In genomic region chr17:28882154-28882895, GRCh38 we compare ENCODE assay signal across 21 cellular contexts. TPM values are rescaled to one million over a fixed set of nuclear protein-coding genes. Genes with fewer than 3 reads are reported as not detected.
DNase-seq lines count a peak whose midpoint lies in the region; ATAC-seq, FAIRE-seq and TF ChIP-seq lines count a peak whose summit lies in the region.
"Had no signal": no experiment of that assay in that cellular context is flagged by ENCODE, and none has a peak within 500 bp of the region (broad histone marks: within the 10 kb centered on the region; RNA-seq: fewer than 3 reads in every experiment).

No MANE protein-coding gene starts in this region.

- CTCF ChIA-PET in K562 (lab: Yijun Ruan, JAX; ENCODE audit: low intra/inter-chr PET ratio): no interaction called here

- peaks cover 3% of the 10 kb centered on the region for H3K9me3 ChIP-seq in K562 (replicated peaks; ENCODE audit: control insufficient read depth, insufficient read depth, low read depth, low read length)
- no peaks in the 10 kb centered on the region for H3K9me3 ChIP-seq in neutrophil
- H3K9me3 ChIP-seq: BE2C, SJSA1 had no signal

- BruUV-seq in K562 (replicated peaks; lab: Mats Ljungman, UMichigan): no TSS peak

- intact Hi-C loops in K562 (cut with micrococcal nuclease): no loop called here

- H3K4me3 ChIP-seq in K562: no peak overlapping the region
- no peak overlapping the region for H3K4me3 ChIP-seq in neutrophil (ENCODE audit: low read depth in 1 of 2, low read length in 1 of 2)
- H3K4me3 ChIP-seq: PC-9, SJSA1 had no signal

- peaks cover 13 to 47% of the 10 kb centered on the region in 2 experiments; a peak in 4 of 5 replicates for H3K4me1 ChIP-seq in K562 (replicated peaks in 1 of 2; ENCODE audit: control insufficient read depth in 2 of 2, insufficient read depth in 2 of 2, low read length in 2 of 2)
- H3K4me1 ChIP-seq in neutrophil (ENCODE audit: control insufficient read depth in 1 of 2, insufficient read depth in 1 of 2, low read depth in 1 of 2, low read length in 1 of 2): peaks cover 0 to 2% of the 10 kb centered on the region in 2 experiments
- H3K4me1 ChIP-seq: BE2C had no signal

- no peak for TF ChIP-seq CTCF in K562 (IDR thresholded peaks at IDR 0.05 in 2 of 3, conservative IDR thresholded peaks at IDR 0.05 in 1 of 3; ENCODE audit: insufficient read depth in 2 of 3, low read depth in 1 of 3, low read length in 3 of 3)
- TF ChIP-seq CTCF in neutrophil (IDR thresholded peaks at IDR 0.05): no peak
- no peak for TF ChIP-seq CTCF in GM10266 (IDR thresholded peaks at IDR 0.05; ENCODE audit: control insufficient read depth, insufficient read depth, low read depth, missing control alignments)

- no peaks in the 10 kb centered on the region for H3K9me1 ChIP-seq in K562 (ENCODE audit: control insufficient read depth, insufficient read depth, low read length)

- TF ChIP-seq EP300 in K562 (IDR thresholded peaks at IDR 0.05; ENCODE audit: low read length): no peak

- H3K79me2 ChIP-seq in K562 (ENCODE audit: control insufficient read depth, insufficient read depth, low read length): no peaks in the 10 kb centered on the region

- no peak overlapping the region for H3K27ac ChIP-seq in K562 (ENCODE audit: extremely low read depth, low read depth, low read length)
- H3K27ac ChIP-seq in neutrophil: peak overlapping the region; percentile 46
- H3K27ac ChIP-seq: KMS-11, PC-9, SJSA1 had no signal

- no peak overlapping the region for H2AFZ ChIP-seq in K562 (ENCODE audit: low read depth, low read length)
- H2AFZ ChIP-seq: PC-9 had no signal

- FAIRE-seq in HTR-8/SVneo (lab: Jason Lieb, UNC): peak; percentile 38
- no peak for FAIRE-seq in K562 (lab: Jason Lieb, UNC)
- FAIRE-seq: D721Med, GM18507, H54 had no signal

- no peak for TF ChIP-seq POLR2A in K562 (conservative IDR thresholded peaks at IDR 0.05)

- H3K27me3 ChIP-seq in K562 (ENCODE audit: control insufficient read depth in 2 of 2, insufficient read depth in 2 of 2, low read length in 2 of 2) (no peaks in the 10 kb centered on the region), neutrophil (no peaks in the 10 kb centered on the region)
- H3K27me3 ChIP-seq: BE2C, SJSA1 had no signal

- no peaks in the 10 kb centered on the region; the same call in 1 of the 2 replicates for H4K20me1 ChIP-seq in K562 (replicated peaks; ENCODE audit: control insufficient read depth, insufficient read depth, low read length)

- WGBS in K562 (ENCODE audit: insufficient coverage, low coverage, missing lambda C conversion rate): 86% methylated on average over 18 of the region's 18 CpGs

- DNase-seq in HTR-8/SVneo (ENCODE audit: insufficient read length, low spot score): no peak
- no peak for DNase-seq in K562 (ENCODE audit: extremely low read depth in 1 of 4, low spot score in 3 of 4)
- DNase-seq in iPS-NIHi7 (ENCODE audit: extremely low spot score): no peak
- no peak for DNase-seq in GM10266 (ENCODE audit: extremely low spot score)
- DNase-seq: BE2C; IMR-90; MM.1S; NCI-H2029; NCI-H446 treated with DMSO at 0.1 percent for 48 hours; NCI-H526; NCI-H82; NK-92 treated with Interleukin-12 subunit alpha and Interleukin-12 subunit beta, amount 100 ng/mL, for 24 hours; PC-9; Right ventricle myocardium superior had no signal

- POLR2A ChIA-PET in K562 (lab: Yijun Ruan, JAX): interaction anchor here (0.6 to 4.3 kb wide), 15 partner anchors 10 to 171 kb away, joined by 3 to 29 read pairs (median 3); partner anchors contain the start of gene PROCA1

- H3K4me2 ChIP-seq in K562 (ENCODE audit: insufficient read depth, low read length): no peak overlapping the region
- H3K4me2 ChIP-seq: KMS-11, PC-9 had no signal

- no peak for TF ChIP-seq RAD21 in K562 (CRISPR knock-in tag; conservative IDR thresholded peaks at IDR 0.05 in 1 of 2, IDR thresholded peaks at IDR 0.05 in 1 of 2)

- in situ Hi-C loops in K562 (cut with MboI): no loop called here

- ATAC-seq in K562 (no peak), HG03439 (IDR thresholded peaks at IDR 0.05; ENCODE audit: unreplicated experiment) (no peak)

- H3K9ac ChIP-seq in K562 (ENCODE audit: insufficient read depth in 1 of 2, low read depth in 2 of 2, low read length in 2 of 2): peak overlapping the region in 1 of 2 experiments; percentile 86; a peak in 2 of 4 replicates
- H3K9ac ChIP-seq: KMS-11 had no signal

- H3K36me3 ChIP-seq in K562 (ENCODE audit: control insufficient read depth, insufficient read depth, low read length) (peaks cover 77% of the 10 kb centered on the region), neutrophil (peaks cover 100% of the 10 kb centered on the region)
- H3K36me3 ChIP-seq: BE2C had no signal

RNA-seq across cellular contexts. Expression of gene FLOT2, which starts 15.2 kb away (rescaled TPM):
- 71.3 and 104 TPM in 2 replicates for total RNA-seq in K562 (2011; cell fraction: chromatin; rRNA removed; ENCODE audit: low replicate concordance)
- total RNA-seq in K562 (2011; cell fraction: nucleolus; rRNA removed): 66.8 and 70.7 TPM in 2 replicates
- 69.2 and 74.4 TPM in 2 replicates for total RNA-seq in K562 (2011; cell fraction: nucleoplasm; rRNA removed)
- total RNA-seq in K562 (2014; rRNA removed): 41.7 and 47.7 TPM in 2 replicates
- total RNA-seq in K562 (2014; rRNA removed; fragmentation: Illumina TruSeq; extraction: Trizol): 22.8 and 28.5 TPM in 2 replicates
- total RNA-seq in K562 (2015; rRNA removed; fragmentation: Illumina TruSeq; extraction: Trizol): 38.1 and 40.6 TPM in 2 replicates
- total RNA-seq in K562 (2021): 138 and 143 TPM in 2 replicates
- 90.8 and 99.7 TPM in 2 replicates for polyA plus RNA-seq in K562 (2011; rRNA removed)
- polyA plus RNA-seq in K562 (2011; cell fraction: cytosol; rRNA removed): 118 and 151 TPM in 2 replicates
- polyA plus RNA-seq in K562 (2011; cell fraction: nucleus; rRNA removed): 86.5 and 110 TPM in 2 replicates
- 106 and 168 TPM in 2 replicates for polyA plus RNA-seq in K562 (2012)
- 87.8 and 95.5 TPM in 2 replicates for polyA plus RNA-seq in K562 (2014; fragmentation: Illumina TruSeq; extraction: Trizol)
- polyA plus RNA-seq in K562 (2014; fragmentation: Nextera tagmentation; extraction: Ambion mirVana): 10 to 100 TPM; 17.5 to 30.1 TPM
- polyA plus RNA-seq in K562 (2014; rRNA removed): 72.2 and 72.7 TPM in 2 replicates
- 114 and 143 TPM in 2 replicates for polyA minus RNA-seq in K562 (2011; rRNA and poly(A)+ RNA removed)
- 86.6 and 88.6 TPM in 2 replicates for polyA minus RNA-seq in K562 (2011; cell fraction: cytosol; rRNA and poly(A)+ RNA removed)
- polyA minus RNA-seq in K562 (2011; cell fraction: nucleus; rRNA and poly(A)+ RNA removed): 16.2 and 18.3 TPM in 2 replicates

RNA-seq across cellular contexts. Expression of gene DHRS13, which starts 20.6 kb away (rescaled TPM):
- total RNA-seq in K562 (2011; cell fraction: chromatin; rRNA removed; ENCODE audit: low replicate concordance): 64.4 and 82.9 TPM in 2 replicates
- total RNA-seq in K562 (2011; cell fraction: nucleolus; rRNA removed): 76.9 and 79.7 TPM in 2 replicates
- 79.7 and 82.1 TPM in 2 replicates for total RNA-seq in K562 (2011; cell fraction: nucleoplasm; rRNA removed)
- 52.3 and 56.7 TPM in 2 replicates for total RNA-seq in K562 (2014; rRNA removed)
- 21.5 and 25.2 TPM in 2 replicates for total RNA-seq in K562 (2014; rRNA removed; fragmentation: Illumina TruSeq; extraction: Trizol)
- total RNA-seq in K562 (2015; rRNA removed; fragmentation: Illumina TruSeq; extraction: Trizol): 31.2 and 33.5 TPM in 2 replicates
- total RNA-seq in K562 (2021): 39.5 and 42.4 TPM in 2 replicates
- polyA plus RNA-seq in K562 (2011; rRNA removed): 26.9 and 36.3 TPM in 2 replicates
- 40.5 and 70.4 TPM in 2 replicates for polyA plus RNA-seq in K562 (2011; cell fraction: cytosol; rRNA removed)
- 24.6 and 32.8 TPM in 2 replicates for polyA plus RNA-seq in K562 (2011; cell fraction: nucleus; rRNA removed)
- polyA plus RNA-seq in K562 (2012): 19.4 and 24.0 TPM in 2 replicates
- polyA plus RNA-seq in K562 (2014; fragmentation: Illumina TruSeq; extraction: Trizol): 30.2 and 32.3 TPM in 2 replicates
- under 1 TPM in 1 of 2 experiments, not detected in 1; 0.32 TPM for polyA plus RNA-seq in K562 (2014; fragmentation: Nextera tagmentation; extraction: Ambion mirVana)
- polyA plus RNA-seq in K562 (2014; rRNA removed): 44.9 and 53.3 TPM in 2 replicates
- 25.0 and 26.0 TPM in 2 replicates for polyA minus RNA-seq in K562 (2011; rRNA and poly(A)+ RNA removed)
- 14.7 and 20.7 TPM in 2 replicates for polyA minus RNA-seq in K562 (2011; cell fraction: cytosol; rRNA and poly(A)+ RNA removed)
- 16.6 and 16.9 TPM in 2 replicates for polyA minus RNA-seq in K562 (2011; cell fraction: nucleus; rRNA and poly(A)+ RNA removed)

RNA-seq across cellular contexts. Expression of gene ERAL1, which starts 27.5 kb away (rescaled TPM):
- 47.5 and 136 TPM in 2 replicates for total RNA-seq in K562 (2011; cell fraction: chromatin; rRNA removed; ENCODE audit: low replicate concordance)
- total RNA-seq in K562 (2011; cell fraction: nucleolus; rRNA removed): 90.7 and 91.3 TPM in 2 replicates
- total RNA-seq in K562 (2011; cell fraction: nucleoplasm; rRNA removed): 66.9 and 68.4 TPM in 2 replicates
- 65.2 and 82.2 TPM in 2 replicates for total RNA-seq in K562 (2014; rRNA removed)
- total RNA-seq in K562 (2014; rRNA removed; fragmentation: Illumina TruSeq; extraction: Trizol): 35.9 and 37.5 TPM in 2 replicates
- 42.2 and 44.8 TPM in 2 replicates for total RNA-seq in K562 (2015; rRNA removed; fragmentation: Illumina TruSeq; extraction: Trizol)
- total RNA-seq in K562 (2021): 97.5 and 98.3 TPM in 2 replicates
- polyA plus RNA-seq in K562 (2011; rRNA removed): 123 and 132 TPM in 2 replicates
- polyA plus RNA-seq in K562 (2011; cell fraction: cytosol; rRNA removed): 145 and 255 TPM in 2 replicates
- 106 and 137 TPM in 2 replicates for polyA plus RNA-seq in K562 (2011; cell fraction: nucleus; rRNA removed)
- polyA plus RNA-seq in K562 (2012): 90.4 and 103 TPM in 2 replicates
- polyA plus RNA-seq in K562 (2014; fragmentation: Illumina TruSeq; extraction: Trizol): 143 and 149 TPM in 2 replicates
- polyA plus RNA-seq in K562 (2014; fragmentation: Nextera tagmentation; extraction: Ambion mirVana): 100 to 1,000 TPM; 306 to 351 TPM
- polyA plus RNA-seq in K562 (2014; rRNA removed): 106 and 135 TPM in 2 replicates
- 74.6 and 135 TPM in 2 replicates for polyA minus RNA-seq in K562 (2011; rRNA and poly(A)+ RNA removed)
- 72.4 and 111 TPM in 2 replicates for polyA minus RNA-seq in K562 (2011; cell fraction: cytosol; rRNA and poly(A)+ RNA removed)
- polyA minus RNA-seq in K562 (2011; cell fraction: nucleus; rRNA and poly(A)+ RNA removed): 45.1 and 67.7 TPM in 2 replicates

RNA-seq across cellular contexts. Expression of gene FAM222B, which starts 39.7 kb away (rescaled TPM):
- total RNA-seq in K562 (2011; cell fraction: chromatin; rRNA removed; ENCODE audit: low replicate concordance): 115 and 118 TPM in 2 replicates
- 34.0 and 45.9 TPM in 2 replicates for total RNA-seq in K562 (2011; cell fraction: nucleolus; rRNA removed)
- total RNA-seq in K562 (2011; cell fraction: nucleoplasm; rRNA removed): 86.2 and 134 TPM in 2 replicates
- 7.4 and 14.0 TPM in 2 replicates for total RNA-seq in K562 (2014; rRNA removed)
- total RNA-seq in K562 (2014; rRNA removed; fragmentation: Illumina TruSeq; extraction: Trizol): 7.5 and 8.5 TPM in 2 replicates
- 8.5 TPM in 2 replicates for total RNA-seq in K562 (2015; rRNA removed; fragmentation: Illumina TruSeq; extraction: Trizol)
- total RNA-seq in K562 (2021): 31.1 and 32.9 TPM in 2 replicates
- polyA plus RNA-seq in K562 (2011; rRNA removed): 7.3 and 8.3 TPM in 2 replicates
- 11.9 and 18.3 TPM in 2 replicates for polyA plus RNA-seq in K562 (2011; cell fraction: cytosol; rRNA removed)
- 10.0 and 18.6 TPM in 2 replicates for polyA plus RNA-seq in K562 (2011; cell fraction: nucleus; rRNA removed)
- 21.1 and 26.3 TPM in 2 replicates for polyA plus RNA-seq in K562 (2012)
- 34.5 and 34.6 TPM in 2 replicates for polyA plus RNA-seq in K562 (2014; fragmentation: Illumina TruSeq; extraction: Trizol)
- polyA plus RNA-seq in K562 (2014; fragmentation: Nextera tagmentation; extraction: Ambion mirVana): 1 to 10 TPM; 4.0 to 6.7 TPM
- polyA plus RNA-seq in K562 (2014; rRNA removed): 10.9 TPM in 2 replicates
- polyA minus RNA-seq in K562 (2011; rRNA and poly(A)+ RNA removed): 17.9 and 18.4 TPM in 2 replicates
- 20.8 and 24.7 TPM in 2 replicates for polyA minus RNA-seq in K562 (2011; cell fraction: cytosol; rRNA and poly(A)+ RNA removed)
- polyA minus RNA-seq in K562 (2011; cell fraction: nucleus; rRNA and poly(A)+ RNA removed): 7.1 and 7.9 TPM in 2 replicates
